8 cellular contexts compared by ENCODE assay signal in the genomic region with DNA sequence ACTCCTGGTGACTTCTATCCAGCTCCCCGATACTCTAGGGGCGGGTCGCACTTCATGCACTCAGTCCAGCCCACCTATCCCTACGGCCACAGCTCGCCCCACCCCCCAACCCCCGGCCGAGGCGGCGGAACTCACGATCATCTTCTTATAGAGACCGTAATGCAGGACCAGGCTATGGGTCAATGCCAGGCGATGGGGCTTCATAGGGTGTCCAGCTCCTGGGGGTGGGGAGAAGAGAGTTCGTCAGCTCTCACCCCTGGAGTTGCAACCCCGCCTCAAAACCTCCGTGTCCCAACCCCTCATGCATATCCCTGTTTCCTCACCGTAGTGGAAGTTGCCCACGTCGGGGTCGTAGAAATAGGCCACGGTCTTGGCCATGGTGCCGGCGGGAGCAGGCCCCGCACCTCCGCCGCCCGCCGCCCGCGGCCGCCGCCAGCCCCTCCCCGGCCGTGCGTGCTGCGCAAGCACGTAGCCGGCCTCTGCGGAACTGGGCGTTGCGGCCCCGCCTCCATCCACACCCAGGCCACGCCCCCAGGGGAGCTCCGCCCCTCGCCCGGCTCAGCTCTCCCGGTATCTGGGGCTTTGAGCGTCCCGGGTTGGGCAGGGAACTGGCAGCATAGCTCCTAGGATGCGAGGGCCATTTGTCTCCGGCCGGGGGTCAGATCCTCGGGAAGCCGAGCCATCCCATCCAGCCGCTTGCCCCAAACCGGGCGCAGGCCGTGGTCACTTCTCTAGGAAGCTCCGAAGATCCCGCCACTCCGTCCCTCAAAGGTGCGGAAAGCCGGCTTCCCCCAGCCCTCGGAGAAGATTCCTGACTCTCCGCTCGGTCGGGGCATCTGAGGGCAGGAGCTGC. TPM values are rescaled to one million over a fixed set of nuclear protein-coding genes. Genes with fewer than 3 reads are reported as not detected.
DNase-seq lines count a peak whose midpoint lies in the region; ATAC-seq and TF ChIP-seq lines count a peak whose summit lies in the region.

A gene (minus strand): TSS at position 437 of the 853 bp plus-strand sequence. CDS start 59 bp downstream, at position 378.
A gene with protein sequence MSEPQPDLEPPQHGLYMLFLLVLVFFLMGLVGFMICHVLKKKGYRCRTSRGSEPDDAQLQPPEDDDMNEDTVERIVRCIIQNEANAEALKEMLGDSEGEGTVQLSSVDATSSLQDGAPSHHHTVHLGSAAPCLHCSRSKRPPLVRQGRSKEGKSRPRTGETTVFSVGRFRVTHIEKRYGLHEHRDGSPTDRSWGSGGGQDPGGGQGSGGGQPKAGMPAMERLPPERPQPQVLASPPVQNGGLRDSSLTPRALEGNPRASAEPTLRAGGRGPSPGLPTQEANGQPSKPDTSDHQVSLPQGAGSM (plus strand): TSS at position 585 of the 853 bp plus-strand sequence. CDS start 1,229 bp downstream, outside the sequence.

- ATAC-seq in DND-41 (ENCODE audit: insufficient read depth, low read depth), result peak; percentile 89
- peak; percentile 80 for ATAC-seq in GM21737 (IDR thresholded peaks at IDR 0.05; ENCODE audit: unreplicated experiment)

- DNase-seq in DND-41 (peak; percentile 93), RWPE1 (ENCODE audit: low spot score) (peak; percentile 98), fibroblast of the aortic adventitia (ENCODE audit: low read depth) (peak; percentile 81)
- peak; percentile 93 for DNase-seq in activated T-helper 2 cell treated with anti-CD3 and anti-CD28 coated beads, Interferon-gamma antibody, Interleukin-2, Interleukin-4, amounts not matched to agents 10 μg/mL and 5 μg/mL and 100 μg/mL, durations not matched to agents 14 hours and 24 hours and 36 hours (ENCODE audit: low spot score)

- H3K4me3 ChIP-seq in DND-41 (ENCODE audit: low read depth in 1 of 2, low read length in 2 of 2) (peak within 1 kb of the TSS; percentile 82 to 98), fibroblast of the aortic adventitia (ENCODE audit: low read depth, low read length) (peak within 1 kb of the TSS; percentile 100), neural cell (ENCODE audit: low read length) (peak within 1 kb of the TSS; percentile 83)

- peaks cover 25% of the 10 kb centered on the region for H3K36me3 ChIP-seq in DND-41 (ENCODE audit: insufficient read depth, low read length)
- H3K36me3 ChIP-seq in KOPT-K1 (ENCODE audit: insufficient read depth, low read length), result peaks cover 23% of the 10 kb centered on the region
- peaks cover 9% of the 10 kb centered on the region for H3K36me3 ChIP-seq in neural cell (ENCODE audit: insufficient read depth, low read length)

- POLR2A ChIA-PET in RWPE1 (lab: Yijun Ruan, JAX; ENCODE audit: low non-redundant PET), result interaction anchor here (0.5 to 2.5 kb wide), 10 partner anchors 10 to 1134 kb away, joined by 3 to 7 read pairs (median 4); a partner anchor contains a TSS

- intact Hi-C loops in activated T-helper 2 cell treated with anti-CD3 and anti-CD28 coated beads, Interferon-gamma antibody, Interleukin-2, Interleukin-4, amounts not matched to agents 10 μg/mL and 5 μg/mL and 100 μg/mL, durations not matched to agents 14 hours and 24 hours and 36 hours (cut with micrococcal nuclease), result loop anchor here (1.0 kb wide), 3 partner anchors 15 to 44 kb away; a partner anchor contains a TSS

- peak within 1 kb of the TSS; percentile 88 for H3K4me3 Mint-ChIP-seq in activated T-helper 2 cell treated with anti-CD3 and anti-CD28 coated beads, Interferon-gamma antibody, Interleukin-2, Interleukin-4, amounts not matched to agents 10 μg/mL and 5 μg/mL and 100 μg/mL, durations not matched to agents 14 hours and 24 hours and 36 hours (ENCODE audit: low read depth)
- H3K4me3 Mint-ChIP-seq in stimulated activated naive CD8-positive, alpha-beta T cell treated with anti-CD3 and anti-CD28 coated beads, Interleukin-15, Interleukin-2, amounts not matched to agents 100 ng/mL and 50 ng/mL, for 24 hours, result peak within 1 kb of the TSS; percentile 92

- no peaks in the 10 kb centered on the region for H3K9me3 ChIP-seq in DND-41 (ENCODE audit: insufficient read depth, low read length, severe bottlenecking)
- H3K9me3 ChIP-seq in KOPT-K1 (ENCODE audit: insufficient read depth, low read length, poor library complexity, severe bottlenecking), result no peaks in the 10 kb centered on the region
- H3K9me3 ChIP-seq in neural cell (ENCODE audit: low read length), result no peaks in the 10 kb centered on the region

- CTCF ChIA-PET in RWPE1 (lab: Yijun Ruan, JAX), result interaction anchor here (1.2 to 2.3 kb wide), 3 partner anchors 17 to 45 kb away, joined by 3 to 24 read pairs (median 5); a partner anchor contains a TSS

- peak within 1 kb of the TSS; percentile 89 for H3K27ac ChIP-seq in DND-41 (ENCODE audit: low read length)
- H3K27ac ChIP-seq in KOPT-K1 (ENCODE audit: low read depth, low read length, poor library complexity, severe bottlenecking), result peak within 1 kb of the TSS; percentile 69
- H3K27ac ChIP-seq in RWPE1, result peak within 1 kb of the TSS; percentile 73
- H3K27ac ChIP-seq in neural cell (ENCODE audit: low read length), result peak within 1 kb of the TSS; percentile 77

- TF ChIP-seq RAD21 in neural cell (conservative IDR thresholded peaks at IDR 0.05), result no peak

- peak within 1 kb of the TSS; percentile 99 for H2AFZ ChIP-seq in DND-41 (ENCODE audit: low read depth, low read length)
- H2AFZ ChIP-seq in neural cell (ENCODE audit: low read depth, low read length), result peak within 1 kb of the TSS; percentile 80

- no peaks in the 10 kb centered on the region for H3K9me2 ChIP-seq in neural cell (ENCODE audit: insufficient read depth, low read length)

- TF ChIP-seq EP300 in neural cell (conservative IDR thresholded peaks at IDR 0.05; ENCODE audit: poor library complexity, severe bottlenecking), result no peak

- H3K9ac ChIP-seq in DND-41 (ENCODE audit: low read depth, low read length) (peak within 1 kb of the TSS; percentile 87), neural cell (ENCODE audit: low read length) (peak within 1 kb of the TSS; percentile 88)

- H3K79me2 ChIP-seq in DND-41 (ENCODE audit: insufficient read depth, low read length) (peaks cover 45% of the 10 kb centered on the region), neural cell (replicated peaks; ENCODE audit: insufficient read depth, low read length) (peaks cover 25% of the 10 kb centered on the region)

- peaks cover 43% of the 10 kb centered on the region for H3K4me1 ChIP-seq in DND-41 (ENCODE audit: insufficient read depth, low read length)

- no peaks in the 10 kb centered on the region for H3K27me3 ChIP-seq in DND-41 (ENCODE audit: insufficient read depth, low read length, poor library complexity)
- H3K27me3 ChIP-seq in neural cell (ENCODE audit: insufficient read depth, low read depth, low read length), result no peaks in the 10 kb centered on the region

- peak within 1 kb of the TSS; percentile 81 for H3K27ac Mint-ChIP-seq in activated T-helper 2 cell treated with anti-CD3 and anti-CD28 coated beads, Interferon-gamma antibody, Interleukin-2, Interleukin-4, amounts not matched to agents 10 μg/mL and 5 μg/mL and 100 μg/mL, durations not matched to agents 14 hours and 24 hours and 36 hours
- peak within 1 kb of the TSS; percentile 90 for H3K27ac Mint-ChIP-seq in stimulated activated naive CD8-positive, alpha-beta T cell treated with anti-CD3 and anti-CD28 coated beads, Interleukin-15, Interleukin-2, amounts not matched to agents 100 ng/mL and 50 ng/mL, for 24 hours

- peaks cover 39% of the 10 kb centered on the region for H3K36me3 Mint-ChIP-seq in activated T-helper 2 cell treated with anti-CD3 and anti-CD28 coated beads, Interferon-gamma antibody, Interleukin-2, Interleukin-4, amounts not matched to agents 10 μg/mL and 5 μg/mL and 100 μg/mL, durations not matched to agents 14 hours and 24 hours and 36 hours (ENCODE audit: low read depth)
- peaks cover 51% of the 10 kb centered on the region for H3K36me3 Mint-ChIP-seq in stimulated activated naive CD8-positive, alpha-beta T cell treated with anti-CD3 and anti-CD28 coated beads, Interleukin-15, Interleukin-2, amounts not matched to agents 100 ng/mL and 50 ng/mL, for 24 hours (ENCODE audit: low read depth)

- H4K20me1 ChIP-seq in DND-41 (ENCODE audit: insufficient read depth, low read length) (peaks cover 25% of the 10 kb centered on the region), neural cell (ENCODE audit: insufficient read depth) (no peaks in the 10 kb centered on the region)

- H3K4me1 Mint-ChIP-seq in activated T-helper 2 cell treated with anti-CD3 and anti-CD28 coated beads, Interferon-gamma antibody, Interleukin-2, Interleukin-4, amounts not matched to agents 10 μg/mL and 5 μg/mL and 100 μg/mL, durations not matched to agents 14 hours and 24 hours and 36 hours (ENCODE audit: low read depth), result peaks cover 37% of the 10 kb centered on the region
- H3K4me1 Mint-ChIP-seq in stimulated activated naive CD8-positive, alpha-beta T cell treated with anti-CD3 and anti-CD28 coated beads, Interleukin-15, Interleukin-2, amounts not matched to agents 100 ng/mL and 50 ng/mL, for 24 hours (ENCODE audit: low read depth), result peaks cover 61% of the 10 kb centered on the region

- H3K4me2 ChIP-seq in DND-41 (ENCODE audit: insufficient read depth, low read length) (peak within 1 kb of the TSS; percentile 100), neural cell (ENCODE audit: low read length) (peak within 1 kb of the TSS; percentile 79)

- no peaks in the 10 kb centered on the region for H3K27me3 Mint-ChIP-seq in activated T-helper 2 cell treated with anti-CD3 and anti-CD28 coated beads, Interferon-gamma antibody, Interleukin-2, Interleukin-4, amounts not matched to agents 10 μg/mL and 5 μg/mL and 100 μg/mL, durations not matched to agents 14 hours and 24 hours and 36 hours (ENCODE audit: low read depth)
- no peaks in the 10 kb centered on the region for H3K27me3 Mint-ChIP-seq in stimulated activated naive CD8-positive, alpha-beta T cell treated with anti-CD3 and anti-CD28 coated beads, Interleukin-15, Interleukin-2, amounts not matched to agents 100 ng/mL and 50 ng/mL, for 24 hours

- no peaks in the 10 kb centered on the region for H3K9me3 Mint-ChIP-seq in activated T-helper 2 cell treated with anti-CD3 and anti-CD28 coated beads, Interferon-gamma antibody, Interleukin-2, Interleukin-4, amounts not matched to agents 10 μg/mL and 5 μg/mL and 100 μg/mL, durations not matched to agents 14 hours and 24 hours and 36 hours
- H3K9me3 Mint-ChIP-seq in stimulated activated naive CD8-positive, alpha-beta T cell treated with anti-CD3 and anti-CD28 coated beads, Interleukin-15, Interleukin-2, amounts not matched to agents 100 ng/mL and 50 ng/mL, for 24 hours, result no peaks in the 10 kb centered on the region

- TF ChIP-seq CTCF in DND-41 (IDR thresholded peaks at IDR 0.05; ENCODE audit: borderline replicate concordance, extremely low read depth, low read length, poor library complexity, severe bottlenecking), result no peak
- TF ChIP-seq CTCF in RWPE1 (conservative IDR thresholded peaks at IDR 0.05; ENCODE audit: low read depth), result no peak
- no peak for TF ChIP-seq CTCF in fibroblast of the aortic adventitia (IDR thresholded peaks at IDR 0.05; ENCODE audit: insufficient read depth, low read length)
- no peak for TF ChIP-seq CTCF in neural cell (IDR thresholded peaks at IDR 0.05; ENCODE audit: poor library complexity, severe bottlenecking)

- H3F3A ChIP-seq in neural cell (ENCODE audit: insufficient read depth, low read length, poor library complexity, severe bottlenecking), result no peaks in the 10 kb centered on the region

RNA-seq across cellular contexts. Expression of the first gene that starts in this region (rescaled TPM):
- total RNA-seq in activated T-helper 2 cell treated with anti-CD3 and anti-CD28 coated beads, Interferon-gamma antibody, Interleukin-2, Interleukin-4, amounts not matched to agents 10 μg/mL and 5 μg/mL and 100 μg/mL, durations not matched to agents 14 hours and 24 hours and 36 hours, result 92.4 and 95.2 TPM in 2 replicates
- 48.4 and 51.4 TPM in 2 replicates for total RNA-seq in fibroblast of the aortic adventitia (ENCODE audit: low replicate concordance)
- 115 and 138 TPM in 2 replicates for polyA plus RNA-seq in neural cell
- polyA minus RNA-seq in neural cell, result 52.4 and 60.4 TPM in 2 replicates

RNA-seq across cellular contexts. Expression of the second gene that starts in this region (rescaled TPM):
- 15.9 and 16.1 TPM in 2 replicates for total RNA-seq in activated T-helper 2 cell treated with anti-CD3 and anti-CD28 coated beads, Interferon-gamma antibody, Interleukin-2, Interleukin-4, amounts not matched to agents 10 μg/mL and 5 μg/mL and 100 μg/mL, durations not matched to agents 14 hours and 24 hours and 36 hours
- 2.6 and 6.6 TPM in 2 replicates for total RNA-seq in fibroblast of the aortic adventitia (ENCODE audit: low replicate concordance)
- 44.9 and 49.4 TPM in 2 replicates for polyA plus RNA-seq in neural cell
- 25.7 and 37.5 TPM in 2 replicates for polyA minus RNA-seq in neural cell

Comparison
In these comparisons a context has a peak if more than half of its experiments do, and no peak if none do; other contexts are left out.
1. Peak in every context shown above with its lines: DNase-seq, ATAC-seq, H3K4me3 ChIP-seq and H3K27ac ChIP-seq.